ENCODE assay signal across 16 cellular contexts in the genomic region with DNA sequence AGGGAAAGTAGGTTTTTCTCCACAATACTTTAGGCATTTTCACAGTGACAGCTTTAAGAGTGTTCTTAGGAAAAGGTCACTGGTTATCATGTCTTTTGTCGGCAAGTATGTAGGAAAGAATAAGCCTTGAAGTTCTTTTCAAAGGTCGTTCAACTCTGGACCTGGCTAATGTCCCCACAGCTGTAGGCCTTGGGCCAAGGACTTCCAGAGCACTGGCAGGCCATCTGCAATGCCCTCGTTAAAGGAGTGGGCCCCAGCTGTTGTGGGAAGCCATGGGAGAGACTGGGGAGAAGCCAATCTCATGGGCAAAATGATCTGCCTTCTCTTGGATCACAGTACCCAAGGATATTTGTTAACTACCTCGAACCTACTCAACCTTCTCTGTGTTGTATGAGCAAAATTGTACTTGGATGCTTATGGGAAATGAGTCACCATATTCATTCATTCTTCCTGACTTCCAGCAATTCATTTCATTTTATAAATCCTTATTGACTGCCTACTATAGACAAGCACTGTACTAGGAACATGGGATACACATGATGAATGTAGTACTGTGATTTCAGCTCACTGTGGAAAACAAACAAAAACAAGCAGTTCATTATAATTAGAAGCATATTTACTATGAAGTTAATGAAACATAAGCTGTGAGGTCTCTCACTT.
"Had no signal": no experiment of that assay in that cellular context is flagged by ENCODE, and none has a peak within 500 bp of the region (broad histone marks: within the 10 kb centered on the region; RNA-seq: fewer than 3 reads in every experiment).

No MANE protein-coding gene starts in this region.

- H3K27me3 ChIP-seq: body of pancreas, gastroesophageal sphincter, right lobe of liver, transverse colon had no signal

- H3K9me3 ChIP-seq: body of pancreas, gastroesophageal sphincter, right lobe of liver, transverse colon had no signal

- H3K36me3 ChIP-seq: gastroesophageal sphincter, right lobe of liver, transverse colon had no signal

- FAIRE-seq: TTC549 had no signal

- H3K4me1 ChIP-seq: body of pancreas, gastroesophageal sphincter, right lobe of liver, transverse colon had no signal

- DNase-seq: activated CD4-positive, alpha-beta T cell treated with anti-CD3 and anti-CD28 coated beads, Interleukin-2, amount 10 ng/mL, durations not matched to agents 7 days and 5 days; activated CD4-positive, CD25-positive, alpha-beta regulatory T cell; activated naive CD4-positive, alpha-beta T cell treated with anti-CD3 and anti-CD28 coated beads, Interleukin-2, amount 10 ng/mL, durations not matched to agents 7 days and 5 days; body of pancreas; endodermal cell; right lobe of liver; stimulated activated CD4-positive, alpha-beta T cell treated with anti-CD3 and anti-CD28 coated beads, Interleukin-2, amount 100 ng/mL, for 24 hours; stimulated activated naive CD4-positive, alpha-beta T cell; substantia nigra; T-helper 17 cell; transverse colon had no signal

- H3K27ac ChIP-seq: body of pancreas, gastroesophageal sphincter, right lobe of liver, transverse colon had no signal

- ATAC-seq: body of pancreas; esophagus mucosa; gastroesophageal sphincter; natural killer cell treated with Interleukin-12 subunit alpha and Interleukin-12 subunit beta and Interleukin-15 and Interleukin-18, amount 100 ng/mL, for 72 hours; right lobe of liver; T-helper 17 cell had no signal

- H3K4me3 ChIP-seq: body of pancreas, gastroesophageal sphincter, lung, right lobe of liver, transverse colon had no signal
